Comparison of ENCODE assay signal across 10 cellular contexts in genomic region chr14:68285421-68286179, GRCh38.
DNase-seq lines count a peak whose midpoint lies in the region; ATAC-seq lines count a peak whose summit lies in the region.
"Had no signal": no experiment of that assay in that cellular context is flagged by ENCODE, and none has a peak within 500 bp of the region (broad histone marks: within the 10 kb centered on the region; RNA-seq: fewer than 3 reads in every experiment).

No MANE protein-coding gene starts in this region.

- no CpG with 5 or more reads among the region's 11 CpGs for WGBS in neuronal stem cell (ENCODE audit: extremely low coverage in 2 of 2, insufficient read length in 2 of 2, insufficient replicate concordance in 1 of 2), 2 donors

- in situ Hi-C loops in KBM-7 (cut with MboI; ENCODE audit: low pct_unique_long_range_greater_than_20kb, low sequenced_read_pairs), result no loop called here
- in situ Hi-C loops in G401 (cut with HindIII; ENCODE audit: low sequenced_read_pairs), result no loop called here

- H3K27me3 Mint-ChIP-seq in activated T-cell treated with anti-CD3 and anti-CD28 coated beads, Interleukin-2, amount 50 U/mL, for 24 hours, result no peaks in the 10 kb centered on the region

- no peak overlapping the region for H4K8ac ChIP-seq in neuronal stem cell (ENCODE audit: low read depth, low read length)

- no peaks in the 10 kb centered on the region for H3K27me3 ChIP-seq in neuronal stem cell (ENCODE audit: control insufficient read depth in 3 of 3, insufficient read depth in 3 of 3, low read depth in 1 of 3, low read length in 3 of 3)

- H3K9ac ChIP-seq in neuronal stem cell (ENCODE audit: low read depth, low read length, poor library complexity), result no peak overlapping the region
- H3K9ac ChIP-seq: parathyroid adenoma had no signal

- peak overlapping the region; percentile 72 for H2AK5ac ChIP-seq in neuronal stem cell (ENCODE audit: low read depth, low read length)

- H3K4me1 Mint-ChIP-seq in activated T-cell treated with anti-CD3 and anti-CD28 coated beads, Interleukin-2, amount 50 U/mL, for 24 hours (ENCODE audit: low read depth), result peaks cover 74% of the 10 kb centered on the region

- H3K36me3 Mint-ChIP-seq in activated T-cell treated with anti-CD3 and anti-CD28 coated beads, Interleukin-2, amount 50 U/mL, for 24 hours (ENCODE audit: low read depth), result no peaks in the 10 kb centered on the region

- H3K79me1 ChIP-seq in neuronal stem cell (ENCODE audit: low read depth, low read length), result no peaks in the 10 kb centered on the region

- ATAC-seq in GM19397 (IDR thresholded peaks at IDR 0.05; ENCODE audit: unreplicated experiment), result no peak

- DNase-seq in AML-193 (lab: John Stamatoyannopoulos, UW), result peak; percentile 75 to 76
- peak; percentile 61 for DNase-seq in KBM-7
- peak; percentile 68 for DNase-seq in activated T-cell treated with anti-CD3 and anti-CD28 coated beads, Interleukin-2, amount 50 U/mL, for 24 hours
- DNase-seq in neuronal stem cell (ENCODE audit: low spot score), result no peak
- DNase-seq in hypothalamus (lab: John Stamatoyannopoulos, UW), result no peak
- DNase-seq in kidney tubule cell (ENCODE audit: low spot score), result no peak
- DNase-seq in G401 (ENCODE audit: low spot score), result no peak

- H3K9me3 ChIP-seq in neuronal stem cell (replicated peaks in 1 of 2; ENCODE audit: control insufficient read depth in 2 of 2, insufficient read depth in 1 of 2, low read depth in 1 of 2, low read length in 2 of 2), result no peaks in the 10 kb centered on the region

- peak overlapping the region; percentile 14 for H3K4me3 Mint-ChIP-seq in activated T-cell treated with anti-CD3 and anti-CD28 coated beads, Interleukin-2, amount 50 U/mL, for 24 hours

- H2BK120ac ChIP-seq in neuronal stem cell (ENCODE audit: low read depth, low read length), result no peak overlapping the region

- H2AFZ ChIP-seq in neuronal stem cell (ENCODE audit: low read length), result peak overlapping the region; percentile 15
- H2AFZ ChIP-seq: parathyroid adenoma had no signal

- H3K27ac Mint-ChIP-seq in activated T-cell treated with anti-CD3 and anti-CD28 coated beads, Interleukin-2, amount 50 U/mL, for 24 hours, result peak overlapping the region; percentile 87

- no peak overlapping the region for H3K18ac ChIP-seq in neuronal stem cell (ENCODE audit: low read length)

- H3K14ac ChIP-seq in neuronal stem cell (ENCODE audit: low read length), result no peak overlapping the region

- no peak overlapping the region for H3K4ac ChIP-seq in neuronal stem cell (ENCODE audit: low read length)

- no peak overlapping the region for H2BK12ac ChIP-seq in neuronal stem cell (ENCODE audit: low read length)

- no peak overlapping the region for H4K91ac ChIP-seq in neuronal stem cell (ENCODE audit: low read depth, low read length, poor library complexity)

- H2BK5ac ChIP-seq in neuronal stem cell (ENCODE audit: low read length), result no peak overlapping the region

- H3K9me3 Mint-ChIP-seq in activated T-cell treated with anti-CD3 and anti-CD28 coated beads, Interleukin-2, amount 50 U/mL, for 24 hours, result peaks cover 2% of the 10 kb centered on the region

- no peaks in the 10 kb centered on the region for H3K36me3 ChIP-seq in neuronal stem cell (replicated peaks in 1 of 2; ENCODE audit: control insufficient read depth in 2 of 2, insufficient read depth in 2 of 2, low read length in 2 of 2)

- H3K4me1 ChIP-seq in neuronal stem cell (ENCODE audit: control insufficient read depth in 2 of 2, insufficient read depth in 1 of 2, low read depth in 1 of 2, low read length in 2 of 2), result peaks cover 10 to 16% of the 10 kb centered on the region in 2 donors
- H3K4me1 ChIP-seq: parathyroid adenoma had no signal

- H3K27ac ChIP-seq in neuronal stem cell (replicated peaks; ENCODE audit: low read length), result no peak overlapping the region
- H3K27ac ChIP-seq: parathyroid adenoma, VCaP had no signal

- H3K4me2 ChIP-seq in neuronal stem cell (ENCODE audit: insufficient read depth, low read length, poor library complexity, severe bottlenecking), result no peak overlapping the region

- no peak overlapping the region for H3K23ac ChIP-seq in neuronal stem cell (ENCODE audit: low read depth, low read length, poor library complexity)

- no peak overlapping the region for H2BK15ac ChIP-seq in neuronal stem cell (ENCODE audit: low read length)

- H3K4me3 ChIP-seq in neuronal stem cell (ENCODE audit: low read length in 2 of 2), result no peak overlapping the region

Comparison
In these comparisons a context has a peak if more than half of its experiments do, and no peak if none do; other contexts are left out.
1. DNase-seq: peak in AML-193 (2 of 2), KBM-7 (single experiment) and activated T-cell treated with anti-CD3 and anti-CD28 coated beads, Interleukin-2, amount 50 U/mL, for 24 hours (single experiment); none in neuronal stem cell (single experiment), hypothalamus (0 of 51), kidney tubule cell (single experiment) and G401 (single experiment).